1 cellular context compared by ENCODE assay signal in genomic region chr13:20116213-20116612, GRCh38.
TF ChIP-seq lines count a peak whose summit lies in the region.

No MANE protein-coding gene starts in this region.

TF ChIP-seq in GM12878, 131 proteins besides CTCF, POLR2A, EP300 and RAD21 (continued from another document):
- TF ChIP-seq RELA (IDR thresholded peaks at IDR 0.05; ENCODE audit: borderline replicate concordance, partially characterized antibody) = no peak
- no peak for TF ChIP-seq LARP7 (IDR thresholded peaks at IDR 0.05)
- TF ChIP-seq PBX3 (IDR thresholded peaks at IDR 0.05; ENCODE audit: insufficient replicate concordance, low read depth, low read length) = no peak
- TF ChIP-seq CBX3 (IDR thresholded peaks at IDR 0.05; ENCODE audit: borderline replicate concordance, low read depth) = no peak
- TF ChIP-seq SIX5 (IDR thresholded peaks at IDR 0.05; ENCODE audit: low read depth, low read length, severe bottlenecking) = no peak
